In genomic region chr5:142149363-142149762, GRCh38 we compare ENCODE assay signal across 19 cellular contexts.
"Had no signal": no experiment of that assay in that cellular context is flagged by ENCODE, and none has a peak within 500 bp of the region (broad histone marks: within the 10 kb centered on the region; RNA-seq: fewer than 3 reads in every experiment).

No MANE protein-coding gene starts in this region.

- H3K27me3 Mint-ChIP-seq: activated CD8-positive, alpha-beta memory T cell treated with anti-CD3 and anti-CD28 coated beads, Interleukin-2, amount 10 ng/mL, durations not matched to agents 7 days and 5 days; activated naive CD4-positive, alpha-beta T cell treated with anti-CD3 and anti-CD28 coated beads, Interleukin-2, amount 10 ng/mL, durations not matched to agents 7 days and 5 days; naive B cell; T-helper 17 cell had no signal

- H3K9me3 Mint-ChIP-seq: activated naive CD4-positive, alpha-beta T cell treated with anti-CD3 and anti-CD28 coated beads, Interleukin-2, amount 10 ng/mL, durations not matched to agents 7 days and 5 days; neural crest cell had no signal

- DNase-seq: activated CD4-positive, alpha-beta T cell treated with anti-CD3 and anti-CD28 coated beads, Interleukin-2, amount 50 U/mL, for 48 hours; activated CD8-positive, alpha-beta memory T cell treated with anti-CD3 and anti-CD28 coated beads, Interleukin-2, amount 10 ng/mL, durations not matched to agents 7 days and 5 days; activated effector memory CD4-positive, alpha-beta T cell treated with Interleukin-2 at 50 U/mL for 16 hours; activated naive CD4-positive, alpha-beta T cell treated with anti-CD3 and anti-CD28 coated beads, Interleukin-2, amount 10 ng/mL, durations not matched to agents 7 days and 5 days; activated T-cell treated with anti-CD3 and anti-CD28 coated beads, Interleukin-2, amount 50 U/mL, for 1 hour; cerebellar nuclear complex; cortex of kidney; erythroblast; head of caudate nucleus; mesenchymal stem cell; mucosa of descending colon; naive B cell; retina; stimulated activated CD4-positive, alpha-beta T cell treated with anti-CD3 and anti-CD28 coated beads, Interleukin-1b, Interleukin-23, amount 100 ng/mL, for 48 hours; stimulated activated CD8-positive, alpha-beta memory T cell treated with anti-CD3 and anti-CD28 coated beads, Interleukin-4, amount 100 ng/mL, for 48 hours; stimulated activated naive CD4-positive, alpha-beta T cell; T-helper 17 cell had no signal

- ATAC-seq: activated CD8-positive, alpha-beta memory T cell treated with anti-CD3 and anti-CD28 coated beads, Interleukin-2, amount 10 ng/mL, durations not matched to agents 7 days and 5 days; mucosa of descending colon; T-helper 17 cell had no signal

- H3K27ac ChIP-seq: ascending aorta had no signal

- H3K27ac Mint-ChIP-seq: activated CD8-positive, alpha-beta memory T cell treated with anti-CD3 and anti-CD28 coated beads, Interleukin-2, amount 10 ng/mL, durations not matched to agents 7 days and 5 days; activated naive CD4-positive, alpha-beta T cell treated with anti-CD3 and anti-CD28 coated beads, Interleukin-2, amount 10 ng/mL, durations not matched to agents 7 days and 5 days; naive B cell; T-helper 17 cell had no signal

- H3K27me3 ChIP-seq: ascending aorta had no signal

- H3K4me3 ChIP-seq: ascending aorta, mucosa of descending colon had no signal

- H3K9me3 ChIP-seq: ascending aorta, mucosa of descending colon had no signal

- H3K4me1 Mint-ChIP-seq: activated CD8-positive, alpha-beta memory T cell treated with anti-CD3 and anti-CD28 coated beads, Interleukin-2, amount 10 ng/mL, durations not matched to agents 7 days and 5 days; naive B cell; T-helper 17 cell had no signal

- H3K4me3 Mint-ChIP-seq: activated CD8-positive, alpha-beta memory T cell treated with anti-CD3 and anti-CD28 coated beads, Interleukin-2, amount 10 ng/mL, durations not matched to agents 7 days and 5 days; activated naive CD4-positive, alpha-beta T cell treated with anti-CD3 and anti-CD28 coated beads, Interleukin-2, amount 10 ng/mL, durations not matched to agents 7 days and 5 days; naive B cell; neural crest cell; T-helper 17 cell had no signal
